ENCODE assay signal across 8 cellular contexts in the genomic region with DNA sequence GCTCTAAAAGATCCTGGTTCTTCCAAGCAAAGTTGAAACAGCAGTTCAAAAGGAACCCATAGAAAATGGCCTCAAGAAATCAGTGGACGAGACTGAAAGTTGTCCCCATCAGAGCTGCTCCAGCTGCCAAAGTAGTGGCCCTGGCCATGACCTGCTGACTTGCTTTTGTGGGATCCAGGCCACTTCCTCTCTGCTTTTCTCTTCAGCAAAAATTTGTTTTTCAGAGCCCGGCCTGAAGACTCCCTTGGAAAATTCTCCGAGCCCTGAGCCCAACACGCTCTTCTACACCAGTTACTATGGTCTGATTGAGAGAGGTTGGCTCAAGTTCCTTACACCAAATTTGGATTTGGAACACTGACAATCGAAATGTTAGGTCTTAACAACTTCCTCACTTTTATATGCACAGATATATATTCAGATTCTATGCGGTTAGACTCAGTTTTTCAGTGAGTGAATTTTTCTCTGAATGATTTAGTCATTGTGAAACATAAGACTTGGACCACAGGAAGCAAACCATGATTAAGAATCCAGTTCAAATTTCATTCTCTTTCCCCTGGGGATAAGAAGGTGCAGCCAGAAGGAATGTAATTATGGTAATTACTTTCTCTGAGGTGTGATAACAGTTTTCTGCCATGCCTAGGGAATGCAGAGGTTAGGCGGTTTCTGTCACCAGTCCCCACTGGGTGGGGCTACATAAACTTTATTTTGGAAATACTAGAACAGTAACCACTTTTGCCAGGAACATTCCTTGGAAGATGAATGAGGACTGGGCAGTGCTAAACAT.
A peak's percentile ranks its signal among the peaks of the same experiment; 100 is the strongest.
DNase-seq lines count a peak whose midpoint lies in the region; ATAC-seq and TF ChIP-seq lines count a peak whose summit lies in the region.

No MANE protein-coding gene starts in this region.

- TF ChIP-seq CTCF in esophagus squamous epithelium (IDR thresholded peaks at IDR 0.05), result no peak
- peak in 1 of 2 experiments; percentile 20; a peak in 1 of 4 replicates for TF ChIP-seq CTCF in GM23338 (conservative IDR thresholded peaks at IDR 0.05; ENCODE audit: low read depth in 2 of 2)

- no peak overlapping the region for H3K27ac Mint-ChIP-seq in GM23338

- H3K36me3 Mint-ChIP-seq in GM23338 (ENCODE audit: low read depth), result no peaks in the 10 kb centered on the region

- H2AFZ ChIP-seq in GM23338, result no peak overlapping the region

- no peaks in the 10 kb centered on the region for H3K9me3 ChIP-seq in esophagus squamous epithelium

- WGBS in esophagus squamous epithelium, 2 donors, result 47 to 48% methylated on average over 7 of the region's 7 CpGs

- H4K20me1 ChIP-seq in GM23338 (replicated peaks; ENCODE audit: insufficient read depth), result no peaks in the 10 kb centered on the region

- H3K4me3 ChIP-seq in esophagus squamous epithelium (peak overlapping the region in 1 of 4 donors; percentile 17), skin epidermis (no peak overlapping the region), GM23338 (no peak overlapping the region), H7 (ENCODE audit: insufficient read depth, low read depth, low read length) (no peak overlapping the region)

- peaks cover 20 to 55% (median 30%) of the 10 kb centered on the region in 3 donors for H3K4me1 ChIP-seq in esophagus squamous epithelium
- H3K4me1 ChIP-seq in GM23338 (ENCODE audit: insufficient read depth), result peaks cover 5% of the 10 kb centered on the region; the same call in 1 of the 2 replicates

- no peak overlapping the region for H3K4me2 ChIP-seq in GM23338

- no peaks in the 10 kb centered on the region for H3K27me3 Mint-ChIP-seq in GM23338 (ENCODE audit: insufficient read depth, low read depth, poor library complexity)

- H3K27me3 ChIP-seq in esophagus squamous epithelium (no peaks in the 10 kb centered on the region), GM23338 (ENCODE audit: insufficient read depth) (no peaks in the 10 kb centered on the region), H7 (ENCODE audit: control insufficient read depth, insufficient read depth, low read length) (no peaks in the 10 kb centered on the region)

- no peaks in the 10 kb centered on the region for H3K9me3 Mint-ChIP-seq in GM23338

- peaks cover 14% of the 10 kb centered on the region for H3K4me1 Mint-ChIP-seq in GM23338

- H3K27ac ChIP-seq in esophagus squamous epithelium (peak overlapping the region; percentile 20 to 82 (median 79)), skin epidermis (peak overlapping the region in 11 of 21 experiments; percentile 12 to 65 (median 30)), GM23338 (ENCODE audit: low read depth) (no peak overlapping the region)

- H3K4me3 Mint-ChIP-seq in GM23338, result no peak overlapping the region

- H3K36me3 ChIP-seq in esophagus squamous epithelium (peaks cover 0 to 21% (median 0%) of the 10 kb centered on the region in 3 donors), GM23338 (ENCODE audit: insufficient read depth) (no peaks in the 10 kb centered on the region), H7 (replicated peaks; ENCODE audit: control insufficient read depth, insufficient read depth, low read length) (no peaks in the 10 kb centered on the region)

- no peak for TF ChIP-seq POLR2A in esophagus squamous epithelium (IDR thresholded peaks at IDR 0.05)

- ATAC-seq in GM23338 (no peak), HG03280 (IDR thresholded peaks at IDR 0.05; ENCODE audit: unreplicated experiment) (no peak)

- intact Hi-C loops in esophagus squamous epithelium (cut with DNase I), result no loop called here

- DNase-seq in NCI-H82 (lab: John Stamatoyannopoulos, UW) (peak; percentile 58), NCI-H82 treated with DMSO at 0.1 percent for 48 hours (lab: John Stamatoyannopoulos, UW; ENCODE audit: unreplicated experiment) (no peak), HS-5 (ENCODE audit: low read depth) (peak; percentile 22), esophagus squamous epithelium (lab: John Stamatoyannopoulos, UW) (no peak), GM23338 (ENCODE audit: low spot score) (no peak), H7 (no peak)

- H3F3A ChIP-seq in GM23338 (replicated peaks; ENCODE audit: low read depth), result no peaks in the 10 kb centered on the region

- no peaks in the 10 kb centered on the region for H3K9me2 ChIP-seq in GM23338 (ENCODE audit: insufficient read depth)

- H3K79me2 ChIP-seq in GM23338 (replicated peaks; ENCODE audit: insufficient read depth), result no peaks in the 10 kb centered on the region

TF ChIP-seq in GM23338, 12 proteins besides CTCF, POLR2A, EP300 and RAD21:
- TF ChIP-seq JUNB (IDR thresholded peaks at IDR 0.05; ENCODE audit: unreplicated experiment), result no peak

Comparison
In these comparisons a context has a peak if more than half of its experiments do, and no peak if none do; other contexts are left out.
1. DNase-seq: peak in NCI-H82 (single experiment) and HS-5 (single experiment); none in NCI-H82 treated with DMSO at 0.1 percent for 48 hours (single experiment), esophagus squamous epithelium (single experiment), GM23338 (single experiment) and H7 (single experiment).